12 cellular contexts compared by ENCODE assay signal in the genomic region with DNA sequence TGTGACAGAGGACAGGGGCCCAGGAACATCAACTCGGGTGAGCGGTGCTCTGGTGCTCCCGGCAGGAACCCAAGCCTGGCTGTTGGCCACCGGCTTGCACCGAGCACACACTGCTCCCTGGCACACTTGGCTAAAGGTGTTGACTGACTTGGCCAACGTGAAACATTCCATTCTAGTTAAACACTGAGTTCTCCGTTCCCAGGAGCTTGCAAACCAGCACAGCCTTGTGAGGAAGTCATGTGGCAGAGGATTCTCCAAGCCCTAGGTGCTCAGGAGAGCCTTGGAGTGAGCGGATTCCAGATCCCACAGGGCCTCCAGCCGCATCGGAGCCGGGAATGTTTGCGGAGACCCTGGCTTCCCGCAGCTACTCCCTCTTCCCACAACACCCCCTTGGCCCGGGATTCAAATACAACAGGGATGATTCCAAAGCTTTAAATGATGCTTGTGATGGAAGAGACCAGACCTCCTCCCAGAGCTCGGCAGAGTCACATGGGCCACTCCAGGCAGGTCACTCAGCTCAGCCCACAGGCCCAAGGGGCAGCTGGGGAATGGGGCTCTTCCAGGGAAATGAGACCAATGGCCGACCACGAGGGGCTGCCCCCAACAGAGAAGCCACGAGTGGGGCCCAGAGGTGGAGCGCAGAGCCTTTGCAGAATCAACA. TPM values are rescaled to one million over a fixed set of nuclear protein-coding genes. Genes with fewer than 3 reads are reported as not detected.
DNase-seq lines count a peak whose midpoint lies in the region; ATAC-seq, FAIRE-seq and TF ChIP-seq lines count a peak whose summit lies in the region.
"Had no signal": no experiment of that assay in that cellular context is flagged by ENCODE, and none has a peak within 500 bp of the region (broad histone marks: within the 10 kb centered on the region; RNA-seq: fewer than 3 reads in every experiment).

No MANE protein-coding gene starts in this region.

- H3K27ac Mint-ChIP-seq in activated T-cell treated with anti-CD3 and anti-CD28 coated beads, Interleukin-2, amount 50 U/mL, for 72 hours = no peak overlapping the region

- TF ChIP-seq CTCF in bronchial epithelial cell (IDR thresholded peaks at IDR 0.05; ENCODE audit: insufficient read depth, low read length, severe bottlenecking) (no peak), suprapubic skin (IDR thresholded peaks at IDR 0.05) (no peak)

- peaks cover 0 to 1% of the 10 kb centered on the region in 2 donors for H3K36me3 Mint-ChIP-seq in activated T-cell treated with anti-CD3 and anti-CD28 coated beads, Interleukin-2, amount 50 U/mL, for 72 hours (ENCODE audit: insufficient read depth in 2 of 2)

- H3K4me3 ChIP-seq in bronchial epithelial cell (ENCODE audit: low read depth, low read length) (peak overlapping the region; percentile 1), suprapubic skin (peak overlapping the region; percentile 31)
- H3K4me3 ChIP-seq: skin epidermis had no signal

- intact Hi-C loops in left colon (cut with DNase I, micrococcal nuclease) = no loop called here

- H3K4me3 Mint-ChIP-seq in activated T-cell treated with anti-CD3 and anti-CD28 coated beads, Interleukin-2, amount 50 U/mL, for 72 hours = no peak overlapping the region

- WGBS in suprapubic skin = 47% methylated on average over 16 of the region's 19 CpGs

- no peak for TF ChIP-seq EP300 in suprapubic skin (IDR thresholded peaks at IDR 0.05)

- no peaks in the 10 kb centered on the region for H3K9me3 ChIP-seq in suprapubic skin

- H3K27me3 Mint-ChIP-seq in activated T-cell treated with anti-CD3 and anti-CD28 coated beads, Interleukin-2, amount 50 U/mL, for 72 hours (ENCODE audit: low read depth) = no peaks in the 10 kb centered on the region

- peak; percentile 30 for DNase-seq in LoVo (ENCODE audit: low spot score)
- peak; percentile 89 for DNase-seq in bronchial epithelial cell (ENCODE audit: low read depth)
- DNase-seq in left colon = peak; percentile 63 to 80
- peak in 1 of 2 donors; percentile 64 for DNase-seq in suprapubic skin (ENCODE audit: low spot score in 2 of 2)
- no peak for DNase-seq in GM03348 (ENCODE audit: low spot score)
- no peak for DNase-seq in activated T-cell treated with anti-CD3 and anti-CD28 coated beads, Interleukin-2, amount 50 U/mL, for 72 hours
- no peak for DNase-seq in NCI-H1105 (lab: John Stamatoyannopoulos, UW)
- DNase-seq: effector CD8-positive, alpha-beta T cell; T1000 had no signal

- H3K4me1 ChIP-seq in suprapubic skin = peaks cover 35% of the 10 kb centered on the region

- H3K9me3 Mint-ChIP-seq in activated T-cell treated with anti-CD3 and anti-CD28 coated beads, Interleukin-2, amount 50 U/mL, for 72 hours = no peaks in the 10 kb centered on the region

- H3K4me1 Mint-ChIP-seq in activated T-cell treated with anti-CD3 and anti-CD28 coated beads, Interleukin-2, amount 50 U/mL, for 72 hours (ENCODE audit: low read depth) = no peaks in the 10 kb centered on the region

- H3K27me3 ChIP-seq in bronchial epithelial cell (ENCODE audit: control insufficient read depth, insufficient read depth, low read length) = no peaks in the 10 kb centered on the region
- H3K27me3 ChIP-seq in suprapubic skin = no peaks in the 10 kb centered on the region

- peak; percentile 98 for FAIRE-seq in bronchial epithelial cell (lab: Jason Lieb, UNC)
- FAIRE-seq: islet of Langerhans had no signal

- H3K27ac ChIP-seq in suprapubic skin = peak overlapping the region; percentile 74

- ATAC-seq in left colon (peak; percentile 78), HG03442 (IDR thresholded peaks at IDR 0.05; ENCODE audit: unreplicated experiment) (no peak)
- ATAC-seq in activated T-cell treated with anti-CD3 and anti-CD28 coated beads, Interleukin-2, amount 50 U/mL, for 72 hours (replicated peaks in 1 of 2) = no peak

- no peaks in the 10 kb centered on the region for H3K36me3 ChIP-seq in bronchial epithelial cell (ENCODE audit: control insufficient read depth, insufficient read depth, low read length)
- peaks cover 8% of the 10 kb centered on the region for H3K36me3 ChIP-seq in suprapubic skin

- no peak for TF ChIP-seq POLR2A in suprapubic skin (IDR thresholded peaks at IDR 0.05)

RNA-seq across cellular contexts. Expression of a gene that starts 2.9 kb away (rescaled TPM):
- not detected in 2 replicates for total RNA-seq in bronchial epithelial cell
- total RNA-seq in left colon = 1 to 10 TPM in 1 of 2 donors, under 1 TPM in 1; 0.75 to 3.4 TPM
- 1 to 10 TPM in 1 of 4 donors, under 1 TPM in 3; 0.16 to 1.4 (median 0.53) TPM for total RNA-seq in suprapubic skin
- total RNA-seq in activated T-cell treated with anti-CD3 and anti-CD28 coated beads, Interleukin-2, amount 50 U/mL, for 72 hours = 1 to 10 TPM; 4.6 to 6.9 TPM

Comparison
In these comparisons a context has a peak if more than half of its experiments do, and no peak if none do; other contexts are left out.
1. DNase-seq: peak in LoVo (single experiment), bronchial epithelial cell (single experiment) and left colon (2 of 2); none in GM03348 (single experiment), activated T-cell treated with anti-CD3 and anti-CD28 coated beads, Interleukin-2, amount 50 U/mL, for 72 hours (0 of 2) and NCI-H1105 (single experiment).